In the genomic region with DNA sequence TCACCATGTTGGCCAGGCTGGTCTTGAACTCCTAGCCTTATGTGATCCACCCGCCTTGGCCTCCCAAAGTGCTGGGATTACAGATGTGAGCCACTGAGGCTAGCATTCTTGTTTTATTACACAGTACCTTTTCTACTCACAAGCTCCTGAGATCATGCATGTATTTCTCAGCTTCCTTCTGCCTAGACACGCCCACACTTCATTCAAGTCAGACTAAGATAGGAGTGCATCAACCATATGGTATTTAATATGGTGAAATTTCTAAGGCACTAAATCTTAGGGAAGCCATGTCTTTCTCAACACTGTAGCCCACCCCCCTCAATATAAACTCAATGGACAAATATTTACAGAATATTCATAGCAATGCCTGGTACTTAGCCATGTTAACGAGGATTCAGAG, we compare ENCODE assay signal across 19 cellular contexts.
A peak's percentile ranks its signal among the peaks of the same experiment; 100 is the strongest.
DNase-seq lines count a peak whose midpoint lies in the region; ATAC-seq and TF ChIP-seq lines count a peak whose summit lies in the region.
"Had no signal": no experiment of that assay in that cellular context is flagged by ENCODE, and none has a peak within 500 bp of the region (broad histone marks: within the 10 kb centered on the region; RNA-seq: fewer than 3 reads in every experiment).

No MANE protein-coding gene starts in this region.

- H2BK120ac ChIP-seq in IMR-90 (ENCODE audit: low read depth, low read length): no peak overlapping the region

- no peak overlapping the region for H3K4me2 ChIP-seq in IMR-90 (ENCODE audit: low read depth, low read length)

- H3K27ac ChIP-seq in IMR-90 (ENCODE audit: insufficient read depth, low read length): no peak overlapping the region
- H3K27ac ChIP-seq: cardiac muscle cell, psoas muscle, tibial artery had no signal

- no peak overlapping the region for H3K4me3 Mint-ChIP-seq in immature natural killer cell
- H3K4me3 Mint-ChIP-seq: activated naive CD8-positive, alpha-beta T cell treated with anti-CD3 and anti-CD28 coated beads, Interleukin-2, amount 10 ng/mL, durations not matched to agents 7 days and 5 days; CD4-positive, alpha-beta T cell; stimulated activated naive B cell treated with anti-CD40 and anti-IgM and Interleukin-4, amounts not matched to agents 10 μg/mL and 1 μg/mL and 100 μg/mL, for 72 hours had no signal

- no peak overlapping the region for H4K8ac ChIP-seq in IMR-90 (ENCODE audit: low read depth in 2 of 2, low read length in 2 of 2)

- peaks cover 3% of the 10 kb centered on the region; the same call in 1 of the 2 replicates for H3K4me1 ChIP-seq in IMR-90 (ENCODE audit: control insufficient read depth, insufficient read depth, low read length)
- H3K4me1 ChIP-seq: psoas muscle had no signal

- 0 out of 2 replicates have a peak, but pooled peaks cover 5% of the 10 kb centered on the region for H3K9me1 ChIP-seq in IMR-90 (ENCODE audit: insufficient read depth, low read length)

- no peak overlapping the region for H2AK5ac ChIP-seq in IMR-90 (ENCODE audit: low read depth, low read length)

- intact Hi-C loops in IMR-90 (cut with micrococcal nuclease): no loop called here

- ATAC-seq in IMR-90 (ENCODE audit: low read depth) (peak; percentile 68), HG03175 (IDR thresholded peaks at IDR 0.05; ENCODE audit: unreplicated experiment) (no peak)
- ATAC-seq: activated CD4-positive, CD25-positive, alpha-beta regulatory T cell treated with anti-CD3 and anti-CD28 coated beads, Interleukin-2, amount 50 U/mL, for 24 hours; psoas muscle; SK-N-SH treated with all-trans-retinoic acid at 6 μM for 48 hours; stimulated activated naive B cell treated with anti-CD40 and anti-IgM and Interleukin-4, amounts not matched to agents 10 μg/mL and 1 μg/mL and 100 μg/mL, for 72 hours had no signal

- peaks cover 0 to 2% (median 2%) of the 10 kb centered on the region in 3 donors for H3K27me3 Mint-ChIP-seq in immature natural killer cell (ENCODE audit: low read depth in 3 of 3)
- H3K27me3 Mint-ChIP-seq: activated naive CD8-positive, alpha-beta T cell treated with anti-CD3 and anti-CD28 coated beads, Interleukin-2, amount 10 ng/mL, durations not matched to agents 7 days and 5 days; CD4-positive, alpha-beta T cell; stimulated activated naive B cell treated with anti-CD40 and anti-IgM and Interleukin-4, amounts not matched to agents 10 μg/mL and 1 μg/mL and 100 μg/mL, for 72 hours had no signal

- H3K4ac ChIP-seq in IMR-90 (ENCODE audit: low read depth, low read length): no peak overlapping the region

- H3K4me3 ChIP-seq in IMR-90 (ENCODE audit: insufficient read depth, low read depth, low read length): no peak overlapping the region
- no peak overlapping the region for H3K4me3 ChIP-seq in cardiac fibroblast (replicated peaks in 1 of 2; ENCODE audit: low read depth in 2 of 2, low read length in 2 of 2)
- H3K4me3 ChIP-seq: cardiac muscle cell, psoas muscle, tibial artery had no signal

- no peak overlapping the region for H3K9ac ChIP-seq in IMR-90 (ENCODE audit: low read depth, low read length)

- WGBS in IMR-90 (ENCODE audit: extremely low coverage in 2 of 2, insufficient read length in 1 of 2), 2 experiments: no CpG with 5 or more reads among the region's 3 CpGs

- no peak for TF ChIP-seq RAD21 in IMR-90 (IDR thresholded peaks at IDR 0.05; ENCODE audit: low read length)

- H3K14ac ChIP-seq in IMR-90 (replicated peaks; ENCODE audit: low read depth, low read length): no peak overlapping the region

- no peak overlapping the region for H4K5ac ChIP-seq in IMR-90 (ENCODE audit: low read depth, low read length)

- no peak overlapping the region for H4K91ac ChIP-seq in IMR-90 (ENCODE audit: insufficient read depth, low read depth, low read length)

- no peaks in the 10 kb centered on the region for H3K79me1 ChIP-seq in IMR-90 (ENCODE audit: low read depth in 1 of 2, low read length in 2 of 2)

- no peak overlapping the region for H2AFZ ChIP-seq in IMR-90 (replicated peaks; ENCODE audit: low read length, poor library complexity)

- no peak overlapping the region for H2BK5ac ChIP-seq in IMR-90 (ENCODE audit: low read depth, low read length, poor library complexity, severe bottlenecking)

- H2AK9ac ChIP-seq in IMR-90 (replicated peaks; ENCODE audit: low read depth, low read length, poor library complexity): no peak overlapping the region

- H3K27me3 ChIP-seq in IMR-90 (ENCODE audit: control insufficient read depth, insufficient read depth, low read length): no peaks in the 10 kb centered on the region; the same call in 1 of the 2 replicates
- H3K27me3 ChIP-seq: cardiac muscle cell, tibial artery had no signal

- H4K20me1 ChIP-seq in IMR-90 (ENCODE audit: insufficient read depth, low read length): no peaks in the 10 kb centered on the region

- no peak overlapping the region for H3K56ac ChIP-seq in IMR-90 (ENCODE audit: extremely low read depth, insufficient read depth, low read length)

- POLR2A ChIA-PET in IMR-90 (lab: Charles Lee; ENCODE audit: unreplicated experiment) (interaction anchor here (0.6 kb wide), 1 partner anchor 519 kb away, joined by 3 read pairs; no protein-coding TSS in a partner anchor), GM10248 (lab: Yijun Ruan, JAX) (no interaction called here)

- no peak overlapping the region for H2BK15ac ChIP-seq in IMR-90 (ENCODE audit: low read depth, low read length)

- H3K4me1 Mint-ChIP-seq in immature natural killer cell: no peaks in the 10 kb centered on the region
- H3K4me1 Mint-ChIP-seq: activated naive CD8-positive, alpha-beta T cell treated with anti-CD3 and anti-CD28 coated beads, Interleukin-2, amount 10 ng/mL, durations not matched to agents 7 days and 5 days had no signal

- CTCF ChIA-PET in IMR-90 (lab: Yijun Ruan, JAX) (interaction anchor here (0.6 to 2.6 kb wide), 2 partner anchors 48 to 74 kb away, joined by 3 to 13 read pairs; no protein-coding TSS in a partner anchor), GM10248 (lab: Yijun Ruan, JAX) (interaction anchor here (0.7 to 3.1 kb wide), 7 partner anchors 9 to 320 kb away, joined by 3 to 16 read pairs (median 4); a partner anchor contains a TSS)

- no peak overlapping the region for H3K23ac ChIP-seq in IMR-90 (ENCODE audit: low read depth, low read length)

- H3K9me3 Mint-ChIP-seq in immature natural killer cell: no peaks in the 10 kb centered on the region
- H3K9me3 Mint-ChIP-seq: activated naive CD8-positive, alpha-beta T cell treated with anti-CD3 and anti-CD28 coated beads, Interleukin-2, amount 10 ng/mL, durations not matched to agents 7 days and 5 days; CD4-positive, alpha-beta T cell; stimulated activated naive B cell treated with anti-CD40 and anti-IgM and Interleukin-4, amounts not matched to agents 10 μg/mL and 1 μg/mL and 100 μg/mL, for 72 hours had no signal

- H3K36me3 ChIP-seq in IMR-90 (ENCODE audit: control insufficient read depth, insufficient read depth, low read length): no peaks in the 10 kb centered on the region
- H3K36me3 ChIP-seq: cardiac muscle cell, tibial artery had no signal

- dilution Hi-C loops in IMR-90 (cut with HindIII; ENCODE audit: low sequenced_read_pairs, unreplicated experiment): no loop called here

- no peak overlapping the region for H2BK20ac ChIP-seq in IMR-90 (ENCODE audit: low read depth, low read length)

- BruUV-seq in IMR-90 (replicated peaks; lab: Mats Ljungman, UMichigan): no TSS peak

- peaks cover 0 to 4% (median 0%) of the 10 kb centered on the region in 3 donors for H3K36me3 Mint-ChIP-seq in immature natural killer cell
- H3K36me3 Mint-ChIP-seq: activated naive CD8-positive, alpha-beta T cell treated with anti-CD3 and anti-CD28 coated beads, Interleukin-2, amount 10 ng/mL, durations not matched to agents 7 days and 5 days; stimulated activated naive B cell treated with anti-CD40 and anti-IgM and Interleukin-4, amounts not matched to agents 10 μg/mL and 1 μg/mL and 100 μg/mL, for 72 hours had no signal

- no peak overlapping the region for H3K27ac Mint-ChIP-seq in immature natural killer cell
- H3K27ac Mint-ChIP-seq: activated naive CD8-positive, alpha-beta T cell treated with anti-CD3 and anti-CD28 coated beads, Interleukin-2, amount 10 ng/mL, durations not matched to agents 7 days and 5 days; CD4-positive, alpha-beta T cell; stimulated activated naive B cell treated with anti-CD40 and anti-IgM and Interleukin-4, amounts not matched to agents 10 μg/mL and 1 μg/mL and 100 μg/mL, for 72 hours had no signal

- no peak for TF ChIP-seq POLR2A in IMR-90 (IDR thresholded peaks at IDR 0.05; ENCODE audit: low read depth, low read length)

- TF ChIP-seq CTCF in IMR-90 (conservative IDR thresholded peaks at IDR 0.05; ENCODE audit: low read depth, low read length) (no peak), cardiac fibroblast (IDR thresholded peaks at IDR 0.05; ENCODE audit: low read depth, low read length) (no peak), GM10248 (IDR thresholded peaks at IDR 0.05; ENCODE audit: control extremely low read depth, extremely low read depth, low read depth, missing control alignments) (no peak)

- in situ Hi-C loops in IMR-90 (cut with MboI; ENCODE audit: low sequenced_read_pairs): no loop called here

- no peaks in the 10 kb centered on the region for H3K9me3 ChIP-seq in IMR-90 (ENCODE audit: control insufficient read depth, insufficient read depth, low read length)
- H3K9me3 ChIP-seq: psoas muscle, tibial artery had no signal

- DNase-seq in AG08395 (ENCODE audit: low spot score): peak; percentile 6
- DNase-seq in IMR-90: peak; percentile 69
- peak; percentile 6 to 28 for DNase-seq in cardiac fibroblast (ENCODE audit: low read depth in 2 of 2)
- DNase-seq in kidney tubule cell (ENCODE audit: low spot score): peak; percentile 32
- DNase-seq in GM10248 (ENCODE audit: extremely low spot score): no peak
- DNase-seq in immature natural killer cell: no peak
- no peak for DNase-seq in DMS53 treated with DMSO at 0.1 percent for 48 hours (lab: John Stamatoyannopoulos, UW; ENCODE audit: unreplicated experiment)
- DNase-seq: activated naive CD8-positive, alpha-beta T cell treated with anti-CD3 and anti-CD28 coated beads, Interleukin-2, amount 10 ng/mL, durations not matched to agents 7 days and 5 days; CD4-positive, alpha-beta T cell; NCI-H1105 treated with DMSO at 0.1 percent for 48 hours; psoas muscle; stimulated activated CD4-positive, alpha-beta T cell treated with anti-CD3 and anti-CD28 coated beads, Interleukin-12 subunit alpha, Interleukin-12 subunit beta, amount 100 ng/mL, for 4 hours; stimulated activated naive B cell treated with anti-CD40 and anti-IgM and Interleukin-4, amounts not matched to agents 10 μg/mL and 1 μg/mL and 100 μg/mL, for 72 hours; T-helper 9 cell; tibial artery had no signal

- no peak overlapping the region for H3K18ac ChIP-seq in IMR-90 (ENCODE audit: low read depth, low read length)

TF ChIP-seq in IMR-90, 13 proteins besides CTCF, POLR2A, EP300 and RAD21:
- TF ChIP-seq CEBPB (IDR thresholded peaks at IDR 0.05; ENCODE audit: low read depth, low read length): peak; percentile 45; the same call in 1 of the 2 replicates
- TF ChIP-seq RCOR1 (IDR thresholded peaks at IDR 0.05; ENCODE audit: insufficient replicate concordance, low read length): peak; percentile 47
- TF ChIP-seq SMC3 (IDR thresholded peaks at IDR 0.05; ENCODE audit: low read depth, low read length): no peak
TF ChIP-seq in IMR-90: peak in this region for 2.

Comparison
In these comparisons a context has a peak if more than half of its experiments do, and no peak if none do; other contexts are left out.
1. DNase-seq: peak in AG08395 (single experiment), IMR-90 (single experiment), cardiac fibroblast (2 of 2) and kidney tubule cell (single experiment); none in GM10248 (single experiment), immature natural killer cell (0 of 3) and DMS53 treated with DMSO at 0.1 percent for 48 hours (single experiment).